In genomic region chr17:42677921-42678781, GRCh38 we compare ENCODE assay signal across 8 cellular contexts. TPM values are rescaled to one million over a fixed set of nuclear protein-coding genes. Genes with fewer than 3 reads are reported as not detected.
DNase-seq lines count a peak whose midpoint lies in the region; TF ChIP-seq lines count a peak whose summit lies in the region.

No MANE protein-coding gene starts in this region.

- H3K4me3 ChIP-seq in Caco-2 (ENCODE audit: low read depth, low read length): peak overlapping the region; percentile 79
- H3K4me3 ChIP-seq in H7 (ENCODE audit: insufficient read depth, low read depth, low read length): peak overlapping the region; percentile 72
- H3K4me3 ChIP-seq in right atrium auricular region: peak overlapping the region; percentile 62 to 66
- peak overlapping the region; percentile 55 to 91 for H3K4me3 ChIP-seq in uterus

- CTCF ChIA-PET in Caco-2 (lab: Charles Lee): interaction anchor here (0.6 to 3.5 kb wide), 7 partner anchors 59 to 145 kb away, joined by 3 to 38 read pairs (median 4); partner anchors contain the start of genes PSMC3IP, RETREG3, TUBG1 and WNK4

- POLR2A ChIA-PET in Caco-2 (lab: Charles Lee): interaction anchor here (0.5 to 2.2 kb wide), 6 partner anchors 15 to 320 kb away, joined by 3 to 8 read pairs (median 4); partner anchors contain the start of genes BECN1, RPL27 and STAT3

- peak overlapping the region; percentile 95 for H3K27ac Mint-ChIP-seq in Caco-2 (ENCODE audit: unreplicated experiment)
- peak overlapping the region; percentile 91 for H3K27ac Mint-ChIP-seq in T-helper 2 cell treated with Interferon-gamma antibody and Interleukin-4, amounts not matched to agents 5 μg/mL and 100 μg/mL, for 36 hours
- peak overlapping the region; percentile 96 for H3K27ac Mint-ChIP-seq in progenitor cell of endocrine pancreas

- TF ChIP-seq CTCF in Caco-2 (IDR thresholded peaks at IDR 0.05; ENCODE audit: insufficient read depth in 1 of 2, low read depth in 1 of 2, low read length in 1 of 2, severe bottlenecking in 1 of 2, unreplicated experiment in 1 of 2): no peak
- no peak for TF ChIP-seq CTCF in right atrium auricular region (IDR thresholded peaks at IDR 0.05)
- no peak for TF ChIP-seq CTCF in progenitor cell of endocrine pancreas (IDR thresholded peaks at IDR 0.05; ENCODE audit: unreplicated experiment)
- TF ChIP-seq CTCF in uterus (IDR thresholded peaks at IDR 0.05): peak in 1 of 4 experiments; percentile 23

- H3K36me3 ChIP-seq in Caco-2 (ENCODE audit: control insufficient read depth, insufficient read depth, low read length) (no peaks in the 10 kb centered on the region; the same call in 1 of the 2 replicates), H7 (replicated peaks; ENCODE audit: control insufficient read depth, insufficient read depth, low read length) (no peaks in the 10 kb centered on the region), right atrium auricular region (peaks cover 3% of the 10 kb centered on the region), uterus (no peaks in the 10 kb centered on the region)

- H3K9me3 Mint-ChIP-seq in Caco-2 (ENCODE audit: unreplicated experiment) (no peaks in the 10 kb centered on the region), progenitor cell of endocrine pancreas (ENCODE audit: low read depth) (no peaks in the 10 kb centered on the region)
- no peaks in the 10 kb centered on the region for H3K9me3 Mint-ChIP-seq in T-helper 2 cell treated with Interferon-gamma antibody and Interleukin-4, amounts not matched to agents 5 μg/mL and 100 μg/mL, for 36 hours

- DNase-seq in Caco-2 (peak; percentile 96 to 99), H7 (peak; percentile 96), NCI-H187 treated with DMSO at 0.1 percent for 48 hours (lab: John Stamatoyannopoulos, UW) (peak; percentile 28), anterior cingulate cortex (lab: John Stamatoyannopoulos, UW) (peak in 56 of 58 donors; percentile 44 to 92 (median 80)), right atrium auricular region (ENCODE audit: low spot score) (peak; percentile 91), progenitor cell of endocrine pancreas (ENCODE audit: low spot score, unreplicated experiment) (peak; percentile 71), uterus (peak; percentile 87 to 90)
- DNase-seq in T-helper 2 cell treated with Interferon-gamma antibody and Interleukin-4, amounts not matched to agents 5 μg/mL and 100 μg/mL, for 36 hours (ENCODE audit: low spot score): peak; percentile 84

- H3K27me3 Mint-ChIP-seq in Caco-2 (ENCODE audit: insufficient read depth, unreplicated experiment) (no peaks in the 10 kb centered on the region), progenitor cell of endocrine pancreas (peaks cover 36% of the 10 kb centered on the region)
- peaks cover 46% of the 10 kb centered on the region for H3K27me3 Mint-ChIP-seq in T-helper 2 cell treated with Interferon-gamma antibody and Interleukin-4, amounts not matched to agents 5 μg/mL and 100 μg/mL, for 36 hours (ENCODE audit: low read depth)

- H3K4me3 Mint-ChIP-seq in Caco-2 (ENCODE audit: unreplicated experiment) (peak overlapping the region; percentile 89), progenitor cell of endocrine pancreas (ENCODE audit: low read depth) (peak overlapping the region; percentile 78)
- peak overlapping the region; percentile 84 for H3K4me3 Mint-ChIP-seq in T-helper 2 cell treated with Interferon-gamma antibody and Interleukin-4, amounts not matched to agents 5 μg/mL and 100 μg/mL, for 36 hours

- peak in 1 of 2 donors; percentile 55 for TF ChIP-seq POLR2A in uterus (IDR thresholded peaks at IDR 0.05)

- peaks cover 30% of the 10 kb centered on the region for H3K4me1 ChIP-seq in Caco-2
- peaks cover 0 to 84% of the 10 kb centered on the region in 2 donors for H3K4me1 ChIP-seq in right atrium auricular region
- H3K4me1 ChIP-seq in uterus: peaks cover 3 to 23% of the 10 kb centered on the region in 2 donors

- H3K36me3 Mint-ChIP-seq in Caco-2 (ENCODE audit: insufficient read depth, unreplicated experiment) (peaks cover 28% of the 10 kb centered on the region), progenitor cell of endocrine pancreas (ENCODE audit: insufficient read depth) (no peaks in the 10 kb centered on the region)
- H3K36me3 Mint-ChIP-seq in T-helper 2 cell treated with Interferon-gamma antibody and Interleukin-4, amounts not matched to agents 5 μg/mL and 100 μg/mL, for 36 hours (ENCODE audit: low read depth): no peaks in the 10 kb centered on the region

- H3K4me1 Mint-ChIP-seq in Caco-2 (ENCODE audit: low read depth, unreplicated experiment) (peaks cover 8% of the 10 kb centered on the region), progenitor cell of endocrine pancreas (ENCODE audit: low read depth) (peaks cover 16% of the 10 kb centered on the region)
- peaks cover 47% of the 10 kb centered on the region for H3K4me1 Mint-ChIP-seq in T-helper 2 cell treated with Interferon-gamma antibody and Interleukin-4, amounts not matched to agents 5 μg/mL and 100 μg/mL, for 36 hours (ENCODE audit: low read depth)

- BruUV-seq in Caco-2 (replicated peaks; lab: Mats Ljungman, UMichigan): TSS peak; percentile 92

- H3K27me3 ChIP-seq in Caco-2 (replicated peaks; ENCODE audit: control insufficient read depth, insufficient read depth, low read length) (no peaks in the 10 kb centered on the region), H7 (ENCODE audit: control insufficient read depth, insufficient read depth, low read length) (peaks cover 42% of the 10 kb centered on the region), right atrium auricular region (no peaks in the 10 kb centered on the region), uterus (no peaks in the 10 kb centered on the region)

- H3K9me3 ChIP-seq in Caco-2 (no peaks in the 10 kb centered on the region), right atrium auricular region (no peaks in the 10 kb centered on the region), uterus (no peaks in the 10 kb centered on the region)

- peak overlapping the region; percentile 95 to 99 for H3K27ac ChIP-seq in right atrium auricular region
- H3K27ac ChIP-seq in uterus: peak overlapping the region; percentile 96 to 97

- intact Hi-C loops in Caco-2 (cut with micrococcal nuclease; ENCODE audit: unreplicated experiment) (loop anchor here (1.0 to 5.0 kb wide), 3 partner anchors 60 to 84 kb away; partner anchors contain the start of genes RAMP2, RETREG3 and TUBG1), uterus (cut with DNase I; ENCODE audit: low total_unique reads) (loop anchor here (10.0 kb wide), 1 partner anchor 103 kb away; the partner anchor contains the start of gene PSMC3IP)

RNA-seq across cellular contexts. Expression of gene PLEKHH3, which starts 1.4 kb away (rescaled TPM):
- 25.3 and 26.2 TPM in 2 replicates for total RNA-seq in Caco-2 (2022)
- total RNA-seq in H7 (2014; rRNA removed; shearing (Covaris generic)): 37.2 and 47.2 TPM in 2 replicates
- total RNA-seq in right atrium auricular region: 10 to 100 TPM; 14.5 to 26.5 TPM
- 14.1 and 16.2 TPM in 2 replicates for total RNA-seq in progenitor cell of endocrine pancreas
- total RNA-seq in uterus: 100 to 1,000 TPM in 1 of 4 donors, 10 to 100 TPM in 1, 1 to 10 TPM in 2; 2.9 to 102 (median 19.2) TPM

RNA-seq across cellular contexts. Expression of gene CCR10, which starts 3.5 kb away (rescaled TPM):
- total RNA-seq in Caco-2 (2022) (1.6 and 3.2 TPM in 2 replicates), right atrium auricular region (1 to 10 TPM; 1.3 to 4.4 TPM), progenitor cell of endocrine pancreas (0.49 and 1.1 TPM in 2 replicates), uterus (10 to 100 TPM in 1 of 4 donors, 1 to 10 TPM in 1, under 1 TPM in 2; 0.26 to 17.9 (median 1.6) TPM)
- total RNA-seq in H7 (2014; rRNA removed; shearing (Covaris generic)): 4.8 and 6.2 TPM in 2 replicates

RNA-seq across cellular contexts. Expression of gene CNTNAP1, which starts 4.2 kb away (rescaled TPM):
- total RNA-seq in Caco-2 (2022): 7.2 and 7.5 TPM in 2 replicates
- total RNA-seq in H7 (2014; rRNA removed; shearing (Covaris generic)): 6.1 and 12.0 TPM in 2 replicates
- 1 to 10 TPM in 1 of 2 donors, under 1 TPM in 1; 0.96 to 2.0 TPM for total RNA-seq in right atrium auricular region
- 2.3 and 2.5 TPM in 2 replicates for total RNA-seq in progenitor cell of endocrine pancreas
- total RNA-seq in uterus: 10 to 100 TPM in 3 of 4 donors, 1 to 10 TPM in 1; 1.5 to 61.5 (median 26.5) TPM

RNA-seq across cellular contexts. Expression of gene TUBG2, which starts 19.1 kb away (rescaled TPM):
- total RNA-seq in Caco-2 (2022): 23.8 and 26.5 TPM in 2 replicates
- 15.0 and 20.5 TPM in 2 replicates for total RNA-seq in H7 (2014; rRNA removed; shearing (Covaris generic))
- 10 to 100 TPM; 18.2 to 25.7 TPM for total RNA-seq in right atrium auricular region
- total RNA-seq in progenitor cell of endocrine pancreas: 26.9 and 31.3 TPM in 2 replicates
- 10 to 100 TPM in 3 of 4 donors, 1 to 10 TPM in 1; 9.7 to 60.7 (median 27.6) TPM for total RNA-seq in uterus

Comparison
In these comparisons a context has a peak if more than half of its experiments do, and no peak if none do; other contexts are left out.
1. Peak in every context shown above with its lines: DNase-seq, H3K4me3 ChIP-seq and H3K27ac ChIP-seq.
2. DNase-seq: peak in every context shown above with its lines; median percentile 98 in Caco-2; 96 in H7; 91 in right atrium auricular region; 88 in uterus; 84 in T-helper 2 cell treated with Interferon-gamma antibody and Interleukin-4, amounts not matched to agents 5 μg/mL and 100 μg/mL, for 36 hours; 80 in anterior cingulate cortex; 71 in progenitor cell of endocrine pancreas; 28 in NCI-H187 treated with DMSO at 0.1 percent for 48 hours.